Comparison of ENCODE assay signal across 10 cellular contexts in genomic region chr4:2791518-2792395, GRCh38. TPM values are rescaled to one million over a fixed set of nuclear protein-coding genes. Genes with fewer than 3 reads are reported as not detected.
DNase-seq lines count a peak whose midpoint lies in the region; ATAC-seq, FAIRE-seq and TF ChIP-seq lines count a peak whose summit lies in the region.
"Had no signal": no experiment of that assay in that cellular context is flagged by ENCODE, and none has a peak within 500 bp of the region (broad histone marks: within the 10 kb centered on the region; RNA-seq: fewer than 3 reads in every experiment).

No MANE protein-coding gene starts in this region.

- H3K36me3 Mint-ChIP-seq in CD4-positive, alpha-beta memory T cell, result no peaks in the 10 kb centered on the region
- H3K36me3 Mint-ChIP-seq: type B pancreatic cell had no signal

- H3K27ac ChIP-seq in CD4-positive, alpha-beta memory T cell (ENCODE audit: low read depth, low read length), result no peak overlapping the region
- H3K27ac ChIP-seq in neutrophil, result peak overlapping the region; percentile 98

- H3K4me3 ChIP-seq in CD4-positive, alpha-beta memory T cell (ENCODE audit: low read length in 2 of 2), result no peak overlapping the region
- H3K4me3 ChIP-seq in neutrophil (ENCODE audit: low read depth in 1 of 2, low read length in 1 of 2), result no peak overlapping the region

- peak in 1 of 5 donors; percentile 37 for DNase-seq in CD4-positive, alpha-beta memory T cell
- DNase-seq in NCI-H69 (lab: John Stamatoyannopoulos, UW) (peak; percentile 60), Right ventricle myocardium inferior (ENCODE audit: missing footprints) (peak; percentile 58), GM12892 (ENCODE audit: insufficient read length) (no peak)
- DNase-seq: NCI-H1436 treated with DMSO at 0.1 percent for 48 hours had no signal

- H3K36me3 ChIP-seq in CD4-positive, alpha-beta memory T cell (ENCODE audit: insufficient read depth, low read length), result no peaks in the 10 kb centered on the region
- H3K36me3 ChIP-seq in neutrophil, result peaks cover 9% of the 10 kb centered on the region

- H3K4me1 ChIP-seq in CD4-positive, alpha-beta memory T cell (ENCODE audit: insufficient read depth, low read length), result peaks cover 43% of the 10 kb centered on the region
- H3K4me1 ChIP-seq in neutrophil (ENCODE audit: control insufficient read depth in 1 of 2, insufficient read depth in 1 of 2, low read depth in 1 of 2, low read length in 1 of 2), result peaks cover 75 to 77% of the 10 kb centered on the region in 2 experiments

- no peaks in the 10 kb centered on the region for H3K9me3 Mint-ChIP-seq in CD4-positive, alpha-beta memory T cell
- H3K9me3 Mint-ChIP-seq: type B pancreatic cell had no signal

- peaks cover 21 to 70% (median 50%) of the 10 kb centered on the region in 4 donors for H3K4me1 Mint-ChIP-seq in CD4-positive, alpha-beta memory T cell

- no peak for TF ChIP-seq POLR2A in GM12892 (IDR thresholded peaks at IDR 0.05; ENCODE audit: low read depth, low read length)

- POLR2A ChIA-PET in CD4-positive, alpha-beta memory T cell (lab: Charles Lee; ENCODE audit: partially characterized antibody), result interaction anchor here (1.7 kb wide), 1 partner anchor 20 kb away, joined by 10 read pairs; no protein-coding TSS in a partner anchor

- ATAC-seq in Right ventricle myocardium inferior, result no peak
- ATAC-seq in HG03460 (IDR thresholded peaks at IDR 0.05; ENCODE audit: unreplicated experiment), result no peak
- no peak for ATAC-seq in GM19395 (IDR thresholded peaks at IDR 0.05; ENCODE audit: unreplicated experiment)
- ATAC-seq in HG03196 (IDR thresholded peaks at IDR 0.05; ENCODE audit: unreplicated experiment), result no peak

- no peaks in the 10 kb centered on the region for H3K27me3 Mint-ChIP-seq in CD4-positive, alpha-beta memory T cell
- H3K27me3 Mint-ChIP-seq: type B pancreatic cell had no signal

- TF ChIP-seq CTCF in neutrophil (IDR thresholded peaks at IDR 0.05), result no peak

- H3K27ac Mint-ChIP-seq in CD4-positive, alpha-beta memory T cell, result peak overlapping the region; percentile 35 to 81 (median 77)
- H3K27ac Mint-ChIP-seq: type B pancreatic cell had no signal

- CTCF ChIA-PET in CD4-positive, alpha-beta memory T cell (lab: Charles Lee; ENCODE audit: partially characterized antibody), result interaction anchor here (0.7 kb wide), 1 partner anchor 12 kb away, joined by 3 read pairs; no protein-coding TSS in a partner anchor

- H3K4me3 Mint-ChIP-seq in CD4-positive, alpha-beta memory T cell, result peak overlapping the region in 7 of 8 donors; percentile 31 to 64 (median 36)
- H3K4me3 Mint-ChIP-seq: type B pancreatic cell had no signal

- no peak for FAIRE-seq in GM12892 (lab: Jason Lieb, UNC)

- intact Hi-C loops in CD4-positive, alpha-beta memory T cell (cut with micrococcal nuclease), result no loop called here
- intact Hi-C loops in Right ventricle myocardium inferior (cut with DNase I), result no loop called here

- H3K9me3 ChIP-seq in CD4-positive, alpha-beta memory T cell (ENCODE audit: control insufficient read depth in 1 of 2, low read length in 2 of 2), result no peaks in the 10 kb centered on the region
- no peaks in the 10 kb centered on the region for H3K9me3 ChIP-seq in neutrophil

- H3K27me3 ChIP-seq in CD4-positive, alpha-beta memory T cell (ENCODE audit: insufficient read depth, low read length), result no peaks in the 10 kb centered on the region
- no peaks in the 10 kb centered on the region for H3K27me3 ChIP-seq in neutrophil

RNA-seq across cellular contexts. Expression of gene SH3BP2, which starts 1.1 kb away (rescaled TPM):
- 10 to 100 TPM; 37.9 to 44.3 TPM for total RNA-seq in CD4-positive, alpha-beta memory T cell
- polyA plus RNA-seq in CD4-positive, alpha-beta memory T cell, result 10 to 100 TPM in 1 of 2 donors, 1 to 10 TPM in 1; 3.8 to 16.3 TPM
- 32.2 TPM for total RNA-seq in Right ventricle myocardium inferior
- 27.8 TPM for polyA plus RNA-seq in GM12892 (2012; ENCODE audit: missing spikeins)

RNA-seq across cellular contexts. Expression of gene TNIP2, which starts 35.6 kb away (rescaled TPM):
- 10 to 100 TPM; 50.0 to 50.5 TPM for total RNA-seq in CD4-positive, alpha-beta memory T cell
- 10 to 100 TPM; 45.8 to 48.5 TPM for polyA plus RNA-seq in CD4-positive, alpha-beta memory T cell
- total RNA-seq in Right ventricle myocardium inferior, result 29.6 TPM
- 35.5 TPM for polyA plus RNA-seq in GM12892 (2012; ENCODE audit: missing spikeins)

RNA-seq across cellular contexts. Expression of gene ADD1, which starts 51.9 kb away (rescaled TPM):
- total RNA-seq in CD4-positive, alpha-beta memory T cell, result 100 to 1,000 TPM; 289 to 293 TPM
- polyA plus RNA-seq in CD4-positive, alpha-beta memory T cell, result 100 to 1,000 TPM; 159 to 171 TPM
- 231 TPM for total RNA-seq in Right ventricle myocardium inferior
- polyA plus RNA-seq in GM12892 (2012; ENCODE audit: missing spikeins), result 77.1 TPM
